Comparison of ENCODE assay signal across 8 cellular contexts in genomic region chr14:64707661-64708060, GRCh38. TPM values are rescaled to one million over a fixed set of nuclear protein-coding genes. Genes with fewer than 3 reads are reported as not detected.
DNase-seq lines count a peak whose midpoint lies in the region; ATAC-seq and TF ChIP-seq lines count a peak whose summit lies in the region.

No MANE protein-coding gene starts in this region.

- peaks cover 63% of the 10 kb centered on the region for H3K4me1 Mint-ChIP-seq in GM23338

- intact Hi-C loops in esophagus squamous epithelium (cut with DNase I) (no loop called here), psoas muscle (cut with DNase I) (no loop called here)

- H3K36me3 ChIP-seq in GM23338 (ENCODE audit: insufficient read depth) (no peaks in the 10 kb centered on the region), esophagus squamous epithelium (peaks cover 0 to 5% (median 0%) of the 10 kb centered on the region in 3 donors), psoas muscle (ENCODE audit: insufficient read depth in 1 of 2, low read depth in 1 of 2) (no peaks in the 10 kb centered on the region)

- H3K27me3 ChIP-seq in GM23338 (ENCODE audit: insufficient read depth) = peaks cover 5% of the 10 kb centered on the region; the same call in 1 of the 2 replicates
- H3K27me3 ChIP-seq in esophagus squamous epithelium = peaks cover 0 to 9% (median 0%) of the 10 kb centered on the region in 4 donors
- H3K27me3 ChIP-seq in psoas muscle (ENCODE audit: insufficient read depth in 3 of 3, low read length in 2 of 3) = peaks cover 0 to 17% (median 0%) of the 10 kb centered on the region in 3 donors

- H3K4me3 ChIP-seq in GM23338 (peak overlapping the region; percentile 86), esophagus squamous epithelium (peak overlapping the region in 3 of 4 donors; percentile 2 to 48 (median 6)), psoas muscle (peak overlapping the region; percentile 89)

- H3K4me2 ChIP-seq in GM23338 = peak overlapping the region; percentile 95

- WGBS in esophagus squamous epithelium, 2 donors = 28 to 35% methylated on average over 7 of the region's 7 CpGs
- 69 to 81% (median 73%) methylated on average over 7 of the region's 7 CpGs for WGBS in psoas muscle, 3 donors

- H3K27ac ChIP-seq in GM23338 (ENCODE audit: low read depth) (peak overlapping the region; percentile 57; the same call in 1 of the 2 replicates), esophagus squamous epithelium (peak overlapping the region; percentile 80 to 97 (median 96)), psoas muscle (no peak overlapping the region)

- no peak overlapping the region for H2AFZ ChIP-seq in GM23338

- H4K20me1 ChIP-seq in GM23338 (replicated peaks; ENCODE audit: insufficient read depth) = peaks cover 37% of the 10 kb centered on the region

- TF ChIP-seq CTCF in GM23338 (conservative IDR thresholded peaks at IDR 0.05; ENCODE audit: low read depth in 2 of 2) (no peak), esophagus squamous epithelium (IDR thresholded peaks at IDR 0.05) (no peak), psoas muscle (IDR thresholded peaks at IDR 0.05) (no peak)

- peaks cover 10% of the 10 kb centered on the region for H3K9me3 Mint-ChIP-seq in GM23338

- H3K9me3 ChIP-seq in esophagus squamous epithelium (no peaks in the 10 kb centered on the region), psoas muscle (peaks cover 3% of the 10 kb centered on the region)

- H3K4me3 Mint-ChIP-seq in GM23338 = peak overlapping the region; percentile 81

- H3F3A ChIP-seq in GM23338 (replicated peaks; ENCODE audit: low read depth) = peaks cover 17% of the 10 kb centered on the region; the same call in 1 of the 2 replicates

- peak overlapping the region; percentile 10; the same call in 1 of the 2 replicates for H3K27ac Mint-ChIP-seq in GM23338

- no peak for TF ChIP-seq POLR2A in esophagus squamous epithelium (IDR thresholded peaks at IDR 0.05)

- peaks cover 40% of the 10 kb centered on the region for H3K36me3 Mint-ChIP-seq in GM23338 (ENCODE audit: low read depth)

- DNase-seq in GM23338 (ENCODE audit: low spot score) = no peak
- peak; percentile 77 for DNase-seq in RPMI7951 (ENCODE audit: low read depth)
- DNase-seq in esophagus squamous epithelium (lab: John Stamatoyannopoulos, UW) = no peak
- no peak for DNase-seq in psoas muscle
- no peak for DNase-seq in NCI-H2196 (lab: John Stamatoyannopoulos, UW; ENCODE audit: unreplicated experiment)
- no peak for DNase-seq in SKM-1 (lab: John Stamatoyannopoulos, UW; ENCODE audit: unreplicated experiment)
- DNase-seq in NCI-H748 (lab: John Stamatoyannopoulos, UW; ENCODE audit: unreplicated experiment) = no peak

- peaks cover 17% of the 10 kb centered on the region for H3K27me3 Mint-ChIP-seq in GM23338 (ENCODE audit: insufficient read depth, low read depth, poor library complexity)

- H3K4me1 ChIP-seq in GM23338 (ENCODE audit: insufficient read depth) (peaks cover 47% of the 10 kb centered on the region), esophagus squamous epithelium (peaks cover 39 to 86% (median 59%) of the 10 kb centered on the region in 3 donors), psoas muscle (no peaks in the 10 kb centered on the region)

- ATAC-seq in GM23338 (no peak), psoas muscle (peak in 1 of 4 donors; percentile 66), HG02840 (IDR thresholded peaks at IDR 0.05; ENCODE audit: low FRiP score, unreplicated experiment) (no peak)

- peaks cover 79% of the 10 kb centered on the region for H3K79me2 ChIP-seq in GM23338 (replicated peaks; ENCODE audit: insufficient read depth)

- no peaks in the 10 kb centered on the region for H3K9me2 ChIP-seq in GM23338 (ENCODE audit: insufficient read depth)

TF ChIP-seq in GM23338, 12 proteins besides CTCF, POLR2A, EP300 and RAD21 (continues in another document):
- no peak for TF ChIP-seq STAT1 (IDR thresholded peaks at IDR 0.05; ENCODE audit: unreplicated experiment)
- no peak for TF ChIP-seq ZNF114 (CRISPR knock-in tag; IDR thresholded peaks at IDR 0.05)
- TF ChIP-seq JUNB (IDR thresholded peaks at IDR 0.05; ENCODE audit: unreplicated experiment) = no peak
- TF ChIP-seq ZNF462 (CRISPR knock-in tag; IDR thresholded peaks at IDR 0.05) = no peak
- no peak for TF ChIP-seq ZNF331 (CRISPR knock-in tag; IDR thresholded peaks at IDR 0.05; ENCODE audit: low read depth)

RNA-seq across cellular contexts. Expression of gene PLEKHG3, which starts 3.4 kb away (rescaled TPM):
- total RNA-seq in GM23338 (2014; rRNA removed; shearing (Covaris generic)) = 83.1 and 83.9 TPM in 2 replicates
- 23.0 and 30.8 TPM in 2 replicates for polyA plus RNA-seq in GM23338 (2016; fragmentation: Nextera tagmentation; extraction: Ambion mirVana)
- total RNA-seq in RPMI7951 (2014; rRNA removed; shearing (Covaris generic)) = 1.8 and 1.9 TPM in 2 replicates
- 10 to 100 TPM; 44.6 to 87.8 (median 60.8) TPM for total RNA-seq in esophagus squamous epithelium
- 1 to 10 TPM; 5.2 to 8.2 (median 6.5) TPM for total RNA-seq in psoas muscle
- polyA plus RNA-seq in psoas muscle = 1 to 10 TPM; 1.9 to 3.1 (median 2.8) TPM

Comparison
In these comparisons a context has a peak if more than half of its experiments do, and no peak if none do; other contexts are left out.
1. H3K4me3 ChIP-seq: peak in every context shown above with its lines; median percentile 89 in psoas muscle; 86 in GM23338; 6 in esophagus squamous epithelium.